Comparison of ENCODE assay signal across 8 cellular contexts in genomic region chr16:11257131-11257938, GRCh38. TPM values are rescaled to one million over a fixed set of nuclear protein-coding genes. Genes with fewer than 3 reads are reported as not detected.
DNase-seq lines count a peak whose midpoint lies in the region; ATAC-seq and TF ChIP-seq lines count a peak whose summit lies in the region.

No MANE protein-coding gene starts in this region.

- H3K36me3 ChIP-seq in MM.1S (replicated peaks; ENCODE audit: insufficient read depth, low read length) (no peaks in the 10 kb centered on the region), aorta (ENCODE audit: control insufficient read depth in 1 of 2, insufficient read depth in 2 of 2, low read length in 1 of 2) (no peaks in the 10 kb centered on the region)

- no peaks in the 10 kb centered on the region for H4K20me1 ChIP-seq in MM.1S (ENCODE audit: insufficient read depth, low read length)

- peak overlapping the region; percentile 95 for H3K9ac ChIP-seq in MM.1S (ENCODE audit: low read length)

- peaks cover 22% of the 10 kb centered on the region for H3K4me1 ChIP-seq in MM.1S (ENCODE audit: low read length)
- H3K4me1 ChIP-seq in aorta (ENCODE audit: control insufficient read depth in 1 of 2, insufficient read depth in 2 of 2, low read length in 2 of 2): no peaks in the 10 kb centered on the region

- H3K27ac Mint-ChIP-seq in activated naive CD8-positive, alpha-beta T cell treated with anti-CD3 and anti-CD28 coated beads, Interleukin-2, amount 50 U/mL, for 24 hours: peak overlapping the region; percentile 90

- H3K79me2 ChIP-seq in MM.1S (ENCODE audit: low read length): peaks cover 4% of the 10 kb centered on the region

- peak overlapping the region; percentile 90; the same call in 1 of the 2 replicates for H3K27ac ChIP-seq in MM.1S (ENCODE audit: low read length)
- no peak overlapping the region for H3K27ac ChIP-seq in aorta (ENCODE audit: low read depth in 1 of 2, low read length in 2 of 2)

- intact Hi-C loops in Right ventricle myocardium inferior (cut with DNase I) (loop anchor here (1.0 to 10.0 kb wide), 2 partner anchors 286 to 513 kb away; partner anchors contain the start of gene NUBP1), aorta (cut with DNase I) (loop anchor here (2.0 to 10.0 kb wide), 3 partner anchors 100 to 287 kb away; no protein-coding TSS in a partner anchor)

- ATAC-seq in activated naive CD8-positive, alpha-beta T cell treated with anti-CD3 and anti-CD28 coated beads, Interleukin-2, amount 50 U/mL, for 24 hours: peak; percentile 12
- ATAC-seq in Right ventricle myocardium inferior (peak; percentile 67), aorta (ENCODE audit: low FRiP score) (peak; percentile 84), HG02798 (IDR thresholded peaks at IDR 0.05; ENCODE audit: poor library complexity, unreplicated experiment) (no peak)

- peak overlapping the region; percentile 66; the same call in 1 of the 2 replicates for H2AFZ ChIP-seq in MM.1S (ENCODE audit: low read length)

- H3K36me3 Mint-ChIP-seq in activated naive CD8-positive, alpha-beta T cell treated with anti-CD3 and anti-CD28 coated beads, Interleukin-2, amount 50 U/mL, for 24 hours (ENCODE audit: low read depth): peaks cover 24% of the 10 kb centered on the region

- H3K27me3 ChIP-seq in MM.1S (replicated peaks; ENCODE audit: insufficient read depth, low read length) (no peaks in the 10 kb centered on the region), aorta (ENCODE audit: control insufficient read depth in 1 of 2, insufficient read depth in 2 of 2, low read length in 1 of 2) (no peaks in the 10 kb centered on the region)

- peak overlapping the region; percentile 99 for H3K4me2 ChIP-seq in MM.1S (ENCODE audit: low read depth, low read length)

- TF ChIP-seq CTCF in MM.1S (IDR thresholded peaks at IDR 0.05; ENCODE audit: low read length): peak; percentile 69

- peak overlapping the region; percentile 96 for H3K4me3 Mint-ChIP-seq in activated naive CD8-positive, alpha-beta T cell treated with anti-CD3 and anti-CD28 coated beads, Interleukin-2, amount 50 U/mL, for 24 hours

- H3K9me3 ChIP-seq in MM.1S (replicated peaks; ENCODE audit: insufficient read depth, low read length) (no peaks in the 10 kb centered on the region), aorta (ENCODE audit: control insufficient read depth, low read length) (no peaks in the 10 kb centered on the region)

- peaks cover 34% of the 10 kb centered on the region for H3F3A ChIP-seq in MM.1S (ENCODE audit: insufficient read depth, low read length)

- H3K4me3 ChIP-seq in MM.1S (ENCODE audit: low read length) (peak overlapping the region; percentile 87), aorta (ENCODE audit: low read length in 2 of 2) (no peak overlapping the region)

- no peaks in the 10 kb centered on the region for H3K9me3 Mint-ChIP-seq in activated naive CD8-positive, alpha-beta T cell treated with anti-CD3 and anti-CD28 coated beads, Interleukin-2, amount 50 U/mL, for 24 hours

- H3K9me2 ChIP-seq in MM.1S (replicated peaks; ENCODE audit: insufficient read depth, low read length): no peaks in the 10 kb centered on the region

- peaks cover 3% of the 10 kb centered on the region for H3K27me3 Mint-ChIP-seq in activated naive CD8-positive, alpha-beta T cell treated with anti-CD3 and anti-CD28 coated beads, Interleukin-2, amount 50 U/mL, for 24 hours

- H3K4me1 Mint-ChIP-seq in activated naive CD8-positive, alpha-beta T cell treated with anti-CD3 and anti-CD28 coated beads, Interleukin-2, amount 50 U/mL, for 24 hours: peaks cover 45% of the 10 kb centered on the region

- 24 to 28% methylated on average over 21 of the region's 21 CpGs for WGBS in aorta, 2 donors

- DNase-seq in ELF-1 (ENCODE audit: low read depth, low spot score) (peak; percentile 87), MM.1S (peak; percentile 68), SHP77 treated with DMSO at 0.1 percent for 48 hours (lab: John Stamatoyannopoulos, UW) (peak; percentile 73), Right ventricle myocardium inferior (ENCODE audit: missing footprints) (peak; percentile 80), nucleus accumbens (lab: John Stamatoyannopoulos, UW) (peak in 51 of 56 donors; percentile 12 to 79 (median 49)), aorta (peak; percentile 87 to 89)
- DNase-seq in activated naive CD8-positive, alpha-beta T cell treated with anti-CD3 and anti-CD28 coated beads, Interleukin-2, amount 50 U/mL, for 24 hours: peak; percentile 72

RNA-seq across cellular contexts. Expression of gene SOCS1, which starts 1.3 kb away (rescaled TPM):
- 6.0 TPM for total RNA-seq in Right ventricle myocardium inferior
- 1 to 10 TPM; 4.3 to 6.4 TPM for total RNA-seq in aorta
- 1 to 10 TPM; 1.5 to 2.6 TPM for polyA plus RNA-seq in aorta

RNA-seq across cellular contexts. Expression of gene TNP2, which starts 11.8 kb away (rescaled TPM):
- total RNA-seq in Right ventricle myocardium inferior (not detected), aorta (not detected)
- polyA plus RNA-seq in aorta: not detected

RNA-seq across cellular contexts. Expression of gene PRM3, which starts 16.1 kb away (rescaled TPM):
- total RNA-seq in Right ventricle myocardium inferior (not detected), aorta (not detected)
- polyA plus RNA-seq in aorta: not detected

RNA-seq across cellular contexts. Expression of gene PRM2, which starts 18.9 kb away (rescaled TPM):
- not detected for total RNA-seq in Right ventricle myocardium inferior
- total RNA-seq in aorta: not detected
- not detected for polyA plus RNA-seq in aorta

RNA-seq across cellular contexts. Expression of gene PRM1, which starts 23.8 kb away (rescaled TPM):
- total RNA-seq in Right ventricle myocardium inferior (not detected), aorta (not detected)
- polyA plus RNA-seq in aorta: not detected
